Comparison of ENCODE assay signal across 8 cellular contexts in genomic region chr22:38657248-38657909, GRCh38. TPM values are rescaled to one million over a fixed set of nuclear protein-coding genes. Genes with fewer than 3 reads are reported as not detected.
DNase-seq lines count a peak whose midpoint lies in the region; ATAC-seq and TF ChIP-seq lines count a peak whose summit lies in the region.

No MANE protein-coding gene starts in this region.

- H3K36me3 ChIP-seq in DND-41 (ENCODE audit: insufficient read depth, low read length) (peaks cover 6% of the 10 kb centered on the region), SK-N-SH (replicated peaks in 1 of 2; ENCODE audit: control insufficient read depth in 1 of 2, insufficient read depth in 2 of 2, low read length in 1 of 2) (no peaks in the 10 kb centered on the region), left lung (no peaks in the 10 kb centered on the region)

- peak overlapping the region; percentile 98 for H3K27ac ChIP-seq in DND-41 (ENCODE audit: low read length)
- H3K27ac ChIP-seq in SK-N-SH (ENCODE audit: low read depth in 2 of 2, low read length in 1 of 2): peak overlapping the region in 1 of 2 experiments; percentile 88; a peak in 2 of 4 replicates
- no peak overlapping the region for H3K27ac ChIP-seq in left lung

- H3K4me3 ChIP-seq in DND-41 (ENCODE audit: low read depth in 1 of 2, low read length in 2 of 2) (peak overlapping the region; percentile 71 to 87), SK-N-SH (ENCODE audit: low read depth in 2 of 2, low read length in 1 of 2) (peak overlapping the region; percentile 72 to 74), left lung (peak overlapping the region; percentile 83 to 87)

- H3K4me3 Mint-ChIP-seq in brain: peak overlapping the region; percentile 91 to 98 (median 96)

- H3K36me3 Mint-ChIP-seq in brain: peaks cover 13% of the 10 kb centered on the region

- H3K27me3 Mint-ChIP-seq in brain: peaks cover 11% of the 10 kb centered on the region

- TF ChIP-seq CTCF in DND-41 (IDR thresholded peaks at IDR 0.05; ENCODE audit: borderline replicate concordance, extremely low read depth, low read length, poor library complexity, severe bottlenecking) (no peak), SK-N-SH (IDR thresholded peaks at IDR 0.05) (no peak), brain (conservative IDR thresholded peaks at IDR 0.05) (no peak), left lung (IDR thresholded peaks at IDR 0.05) (no peak)

- CTCF ChIA-PET in HEK293T (lab: Yijun Ruan, JAX) (no interaction called here), SK-N-SH (lab: Yijun Ruan, JAX) (interaction anchor here (1.2 to 1.6 kb wide), 2 partner anchors 24 to 605 kb away, joined by 3 to 4 read pairs; partner anchors contain the start of gene TOMM22)

- H3F3A ChIP-seq in SK-N-SH (replicated peaks; ENCODE audit: insufficient read depth): no peaks in the 10 kb centered on the region

- H3K4me1 ChIP-seq in DND-41 (ENCODE audit: insufficient read depth, low read length): peaks cover 20% of the 10 kb centered on the region
- H3K4me1 ChIP-seq in SK-N-SH (ENCODE audit: control insufficient read depth in 1 of 2, insufficient read depth in 2 of 2, low read depth in 1 of 2, low read length in 1 of 2): peaks cover 0 to 5% of the 10 kb centered on the region in 2 experiments; a peak in 1 of 4 replicates
- peaks cover 5 to 16% of the 10 kb centered on the region in 2 donors for H3K4me1 ChIP-seq in left lung

- peak overlapping the region; percentile 77 for H3K9ac ChIP-seq in DND-41 (ENCODE audit: low read depth, low read length)
- H3K9ac ChIP-seq in SK-N-SH: peak overlapping the region; percentile 87

- H3K9me3 Mint-ChIP-seq in brain: peaks cover 0 to 12% (median 0%) of the 10 kb centered on the region in 5 experiments

- H3K9me3 ChIP-seq in DND-41 (ENCODE audit: insufficient read depth, low read length, severe bottlenecking) (no peaks in the 10 kb centered on the region), SK-N-SH (no peaks in the 10 kb centered on the region), left lung (no peaks in the 10 kb centered on the region)

- POLR2A ChIA-PET in HEK293T (lab: Yijun Ruan, JAX): interaction anchor here (0.6 to 1.8 kb wide), 6 partner anchors 9 to 686 kb away, joined by 3 to 9 read pairs (median 4); partner anchors contain the start of genes GTPBP1 and TOMM22
- POLR2A ChIA-PET in SK-N-SH (lab: Yijun Ruan, JAX): no interaction called here

- no peak for TF ChIP-seq EP300 in SK-N-SH (IDR thresholded peaks at IDR 0.05; ENCODE audit: borderline replicate concordance in 1 of 2, low read depth in 1 of 2, low read length in 1 of 2)

- no peaks in the 10 kb centered on the region for H3K9me2 ChIP-seq in SK-N-SH

- peaks cover 36% of the 10 kb centered on the region for H3K4me1 Mint-ChIP-seq in brain

- H3K79me2 ChIP-seq in DND-41 (ENCODE audit: insufficient read depth, low read length): peaks cover 23% of the 10 kb centered on the region
- peaks cover 19% of the 10 kb centered on the region for H3K79me2 ChIP-seq in SK-N-SH (ENCODE audit: insufficient read depth)

- peak overlapping the region; percentile 92 for H3K4me2 ChIP-seq in DND-41 (ENCODE audit: insufficient read depth, low read length)
- H3K4me2 ChIP-seq in SK-N-SH: peak overlapping the region; percentile 81

- H3K27me3 ChIP-seq in DND-41 (ENCODE audit: insufficient read depth, low read length, poor library complexity): no peaks in the 10 kb centered on the region
- no peaks in the 10 kb centered on the region for H3K27me3 ChIP-seq in SK-N-SH (ENCODE audit: insufficient read depth)
- H3K27me3 ChIP-seq in left lung: no peaks in the 10 kb centered on the region

- no peak for TF ChIP-seq RAD21 in SK-N-SH (IDR thresholded peaks at IDR 0.05; ENCODE audit: low read length)

- intact Hi-C loops in left lung (cut with DNase I): no loop called here

- H4K20me1 ChIP-seq in DND-41 (ENCODE audit: insufficient read depth, low read length) (no peaks in the 10 kb centered on the region; the same call in 1 of the 2 replicates), SK-N-SH (ENCODE audit: insufficient read depth) (no peaks in the 10 kb centered on the region)

- H2AFZ ChIP-seq in DND-41 (ENCODE audit: low read depth, low read length) (peak overlapping the region; percentile 90), SK-N-SH (ENCODE audit: low read depth) (no peak overlapping the region)

- WGBS in SK-N-SH (ENCODE audit: low lambda C conversion rate): 16% methylated on average over 5 of the region's 10 CpGs

- ATAC-seq in DND-41 (ENCODE audit: insufficient read depth, low read depth) (peak; percentile 59), left lung (peak; percentile 37), GM21447 (IDR thresholded peaks at IDR 0.05; ENCODE audit: unreplicated experiment) (no peak)

- peak; percentile 51 for DNase-seq in DND-41
- peak; percentile 55 for DNase-seq in HEK293T (ENCODE audit: extremely low spot score)
- DNase-seq in SK-N-SH: peak; percentile 31
- no peak for DNase-seq in left lung
- DNase-seq in stimulated activated CD8-positive, alpha-beta memory T cell treated with anti-CD3 and anti-CD28 coated beads, Interleukin-4, amount 100 ng/mL, for 48 hours: peak; percentile 58
- DNase-seq in NCI-H1436 (lab: John Stamatoyannopoulos, UW): no peak

- H3K27ac Mint-ChIP-seq in brain: peak overlapping the region; percentile 99 to 100 (median 100)

TF ChIP-seq in HEK293T, 16 proteins besides CTCF, POLR2A, EP300 and RAD21:
- TF ChIP-seq LEF1 (IDR thresholded peaks at IDR 0.05; ENCODE audit: borderline replicate concordance): no peak
- TF ChIP-seq ZNF384 (IDR thresholded peaks at IDR 0.05): no peak
- no peak for TF ChIP-seq CTBP1 (IDR thresholded peaks at IDR 0.05; ENCODE audit: borderline replicate concordance)

TF ChIP-seq in SK-N-SH, 30 proteins besides CTCF, POLR2A, EP300 and RAD21:
- TF ChIP-seq MXI1 (IDR thresholded peaks at IDR 0.05; ENCODE audit: low read depth, low read length) (peak; percentile 49; the same call in 1 of the 2 replicates), MAX (IDR thresholded peaks at IDR 0.05; ENCODE audit: low read depth) (no peak)
TF ChIP-seq in SK-N-SH: peak in this region for 1.

RNA-seq across cellular contexts. Expression of gene CBY1, which starts 0.9 kb away (rescaled TPM):
- polyA plus RNA-seq in SK-N-SH (2012; rRNA removed): 21.8 and 23.4 TPM in 2 replicates
- 24.6 and 27.2 TPM in 2 replicates for polyA plus RNA-seq in SK-N-SH (2012; cell fraction: cytosol; rRNA removed)
- 14.2 and 14.9 TPM in 2 replicates for polyA plus RNA-seq in SK-N-SH (2012; cell fraction: nucleus; rRNA removed)
- polyA plus RNA-seq in brain (ENCODE audit: insufficient read depth, low read depth, low replicate concordance): 57.4 TPM
- 10 to 100 TPM; 24.4 to 36.0 TPM for total RNA-seq in left lung

RNA-seq across cellular contexts. Expression of gene FAM227A, which starts 1.2 kb away (rescaled TPM):
- 1.2 and 1.9 TPM in 2 replicates for polyA plus RNA-seq in SK-N-SH (2012; rRNA removed)
- 0.45 and 0.54 TPM in 2 replicates for polyA plus RNA-seq in SK-N-SH (2012; cell fraction: cytosol; rRNA removed)
- 5.6 and 10.7 TPM in 2 replicates for polyA plus RNA-seq in SK-N-SH (2012; cell fraction: nucleus; rRNA removed)
- polyA plus RNA-seq in brain (ENCODE audit: insufficient read depth, low read depth, low replicate concordance): 2.1 TPM
- 1 to 10 TPM; 1.5 to 3.1 TPM for total RNA-seq in left lung

RNA-seq across cellular contexts. Expression of gene TOMM22, which starts 24.4 kb away (rescaled TPM):
- 33.1 and 33.6 TPM in 2 replicates for polyA plus RNA-seq in SK-N-SH (2012; rRNA removed)
- 41.1 and 46.9 TPM in 2 replicates for polyA plus RNA-seq in SK-N-SH (2012; cell fraction: cytosol; rRNA removed)
- polyA plus RNA-seq in SK-N-SH (2012; cell fraction: nucleus; rRNA removed): 6.2 and 10.6 TPM in 2 replicates
- 72.7 TPM for polyA plus RNA-seq in brain (ENCODE audit: insufficient read depth, low read depth, low replicate concordance)
- total RNA-seq in left lung: 10 to 100 TPM; 54.3 to 67.0 TPM

RNA-seq across cellular contexts. Expression of gene JOSD1, which starts 43.4 kb away (rescaled TPM):
- polyA plus RNA-seq in SK-N-SH (2012; rRNA removed) (17.8 and 23.0 TPM in 2 replicates), brain (ENCODE audit: insufficient read depth, low read depth, low replicate concordance) (45.7 TPM)
- polyA plus RNA-seq in SK-N-SH (2012; cell fraction: cytosol; rRNA removed): 15.1 and 19.6 TPM in 2 replicates
- polyA plus RNA-seq in SK-N-SH (2012; cell fraction: nucleus; rRNA removed): 30.5 and 40.6 TPM in 2 replicates
- 10 to 100 TPM; 55.6 to 57.3 TPM for total RNA-seq in left lung

RNA-seq across cellular contexts. Expression of gene GTPBP1, which starts 48.4 kb away (rescaled TPM):
- polyA plus RNA-seq in SK-N-SH (2012; rRNA removed): 11.9 and 15.2 TPM in 2 replicates
- 8.8 and 10.2 TPM in 2 replicates for polyA plus RNA-seq in SK-N-SH (2012; cell fraction: cytosol; rRNA removed)
- 33.8 and 37.1 TPM in 2 replicates for polyA plus RNA-seq in SK-N-SH (2012; cell fraction: nucleus; rRNA removed)
- polyA plus RNA-seq in brain (ENCODE audit: insufficient read depth, low read depth, low replicate concordance): 80.4 TPM
- total RNA-seq in left lung: 10 to 100 TPM; 45.7 to 51.0 TPM

Comparison
In these comparisons a context has a peak if more than half of its experiments do, and no peak if none do; other contexts are left out.
1. DNase-seq: peak in DND-41 (single experiment), HEK293T (single experiment), SK-N-SH (single experiment) and stimulated activated CD8-positive, alpha-beta memory T cell treated with anti-CD3 and anti-CD28 coated beads, Interleukin-4, amount 100 ng/mL, for 48 hours (single experiment); none in left lung (0 of 2) and NCI-H1436 (single experiment).
2. Peak in every context shown above with its lines, with median percentiles within 50 percentile points of each other: H3K4me3 ChIP-seq.